Comparison of ENCODE assay signal across 14 cellular contexts in the genomic region with DNA sequence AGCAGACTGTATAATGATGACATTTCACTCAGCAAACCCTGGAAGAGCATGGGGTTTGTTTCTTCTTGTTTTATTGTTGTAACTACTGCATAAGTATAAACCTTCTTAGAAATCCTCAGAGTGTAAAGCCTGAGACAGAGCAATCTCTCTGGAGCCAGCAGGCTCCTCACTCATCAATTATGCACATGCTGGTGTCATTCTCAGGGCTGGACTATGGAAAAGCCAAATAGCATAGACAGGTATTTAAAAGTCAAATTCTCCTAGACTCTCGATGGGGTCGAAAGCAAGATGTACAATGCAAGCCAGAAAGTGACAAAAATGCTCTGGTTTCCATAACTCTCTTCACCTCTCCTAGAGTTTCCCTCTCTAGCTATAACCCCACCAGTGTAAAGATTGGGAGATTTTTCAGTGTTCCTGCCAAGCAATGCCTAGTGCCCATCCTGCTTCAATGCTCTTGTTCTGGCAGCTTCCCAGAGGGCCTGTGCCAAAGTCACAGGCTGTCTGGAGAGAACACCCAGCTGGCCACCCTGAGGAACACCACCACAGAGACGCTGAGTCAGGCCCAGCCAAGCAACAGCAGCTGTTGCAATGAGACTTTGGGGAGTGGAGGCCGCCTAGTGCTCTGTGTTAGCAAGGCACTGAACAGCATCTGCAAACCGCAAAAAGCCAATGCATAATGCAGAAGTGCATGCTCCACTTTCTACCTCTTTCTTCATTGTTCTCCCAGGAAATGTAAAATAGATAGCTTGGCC.
DNase-seq lines count a peak whose midpoint lies in the region; ATAC-seq and TF ChIP-seq lines count a peak whose summit lies in the region.
"Had no signal": no experiment of that assay in that cellular context is flagged by ENCODE, and none has a peak within 500 bp of the region (broad histone marks: within the 10 kb centered on the region; RNA-seq: fewer than 3 reads in every experiment).

No MANE protein-coding gene starts in this region.

- H3K27me3 ChIP-seq in GM23248 (replicated peaks; ENCODE audit: insufficient read depth) (no peaks in the 10 kb centered on the region), ascending aorta (no peaks in the 10 kb centered on the region)

- TF ChIP-seq CTCF in ascending aorta (IDR thresholded peaks at IDR 0.05) = no peak

- in situ Hi-C loops in GM23248 (cut with MboI) = no loop called here

- H4K20me1 ChIP-seq in GM23248 (ENCODE audit: insufficient read depth) = no peaks in the 10 kb centered on the region

- no peak overlapping the region for H3K9ac ChIP-seq in GM23248

- ATAC-seq in HG03139 (IDR thresholded peaks at IDR 0.05; ENCODE audit: unreplicated experiment) = no peak
- ATAC-seq: T-cell had no signal

- H3K27ac ChIP-seq in GM23248 (no peak overlapping the region), ascending aorta (no peak overlapping the region)
- H3K27ac ChIP-seq: skin epidermis had no signal

- H3K4me1 ChIP-seq in GM23248 (ENCODE audit: insufficient read depth) (no peaks in the 10 kb centered on the region), ascending aorta (no peaks in the 10 kb centered on the region)

- H3K4me3 ChIP-seq in GM23248 (no peak overlapping the region), ascending aorta (no peak overlapping the region)
- H3K4me3 ChIP-seq: skin epidermis had no signal

- WGBS in GM23248 (ENCODE audit: low coverage in 1 of 2, low lambda C conversion rate in 2 of 2, missing lambda C conversion rate in 2 of 2), 2 experiments = 9 to 10% methylated on average over 5 of the region's 5 CpGs

- DNase-seq in GM23248 (peak; percentile 2), NCI-H2171 (lab: John Stamatoyannopoulos, UW) (peak; percentile 72), cerebellar cortex (ENCODE audit: low spot score) (peak; percentile 89), myocyte (ENCODE audit: low read depth) (peak; percentile 13), ascending aorta (ENCODE audit: low spot score in 2 of 2) (no peak)
- no peak for DNase-seq in stimulated activated CD4-positive, alpha-beta T cell treated with anti-CD3 and anti-CD28 coated beads, Interleukin-15, amount 100 ng/mL, for 24 hours
- no peak for DNase-seq in activated CD8-positive, alpha-beta memory T cell treated with anti-CD3 and anti-CD28 coated beads for 24 hours
- DNase-seq: effector CD8-positive, alpha-beta T cell; KBM-7; kidney; stimulated activated naive CD4-positive, alpha-beta T cell; T-cell had no signal

- no peak overlapping the region for H3K4me2 ChIP-seq in GM23248 (ENCODE audit: unreplicated experiment)

- no peaks in the 10 kb centered on the region for H3K79me2 ChIP-seq in GM23248 (ENCODE audit: insufficient read depth)

- no peaks in the 10 kb centered on the region for H3K9me2 ChIP-seq in GM23248 (ENCODE audit: insufficient read depth)

- H3K9me3 ChIP-seq in GM23248 (ENCODE audit: low read depth) (no peaks in the 10 kb centered on the region), ascending aorta (no peaks in the 10 kb centered on the region)

- H2AFZ ChIP-seq in GM23248 = no peak overlapping the region

- H3K36me3 ChIP-seq in GM23248 (ENCODE audit: low read depth) (no peaks in the 10 kb centered on the region), ascending aorta (no peaks in the 10 kb centered on the region)

- H3F3A ChIP-seq in GM23248 (ENCODE audit: insufficient read depth) = no peaks in the 10 kb centered on the region

- intact Hi-C loops in ascending aorta (cut with DNase I) = no loop called here

Comparison
In these comparisons a context has a peak if more than half of its experiments do, and no peak if none do; other contexts are left out.
1. DNase-seq: peak in GM23248 (single experiment), NCI-H2171 (single experiment), cerebellar cortex (single experiment) and myocyte (single experiment); none in stimulated activated CD4-positive, alpha-beta T cell treated with anti-CD3 and anti-CD28 coated beads, Interleukin-15, amount 100 ng/mL, for 24 hours (single experiment), ascending aorta (0 of 2) and activated CD8-positive, alpha-beta memory T cell treated with anti-CD3 and anti-CD28 coated beads for 24 hours (single experiment).